In the genomic region with DNA sequence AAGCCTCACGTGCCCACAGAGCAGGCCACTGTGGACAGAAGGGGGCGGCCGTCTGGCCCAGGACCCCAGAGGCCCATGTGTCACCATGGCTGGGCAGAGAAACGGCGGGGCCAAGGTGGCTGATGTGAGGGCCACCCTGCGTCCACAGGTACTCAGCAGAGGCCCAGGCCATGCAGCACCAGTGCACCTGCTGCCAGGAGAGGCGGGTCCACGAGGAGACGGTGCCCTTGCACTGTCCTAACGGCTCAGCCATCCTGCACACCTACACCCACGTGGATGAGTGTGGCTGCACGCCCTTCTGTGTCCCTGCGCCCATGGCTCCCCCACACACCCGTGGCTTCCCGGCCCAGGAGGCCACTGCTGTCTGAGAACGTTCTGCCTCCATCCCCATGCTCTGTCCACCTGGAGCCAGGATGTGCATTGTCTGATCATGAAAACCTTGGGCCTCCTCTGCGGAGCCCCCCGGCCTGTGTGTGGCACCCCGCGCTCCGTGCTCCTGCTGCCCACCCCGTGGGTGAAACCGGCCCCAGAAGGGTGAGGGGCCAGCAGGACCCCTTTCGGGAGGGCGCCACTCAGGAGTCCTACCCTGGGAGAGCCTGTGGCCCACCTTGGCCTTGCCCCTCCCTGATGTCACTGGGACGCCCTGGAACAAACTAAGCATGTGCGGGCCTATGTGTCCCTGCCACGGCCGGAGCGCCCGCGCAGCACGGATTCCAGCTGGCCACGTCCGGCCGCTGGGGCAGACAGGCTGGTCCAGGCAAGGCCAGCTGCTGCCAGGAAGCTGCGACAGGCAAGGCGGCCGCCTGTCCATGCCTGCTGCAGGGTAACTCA, we compare ENCODE assay signal across 12 cellular contexts. TPM values are rescaled to one million over a fixed set of nuclear protein-coding genes. Genes with fewer than 3 reads are reported as not detected.
A peak's percentile ranks its signal among the peaks of the same experiment; 100 is the strongest.
DNase-seq lines count a peak whose midpoint lies in the region; ATAC-seq and TF ChIP-seq lines count a peak whose summit lies in the region.
"Had no signal": no experiment of that assay in that cellular context is flagged by ENCODE, and none has a peak within 500 bp of the region (broad histone marks: within the 10 kb centered on the region; RNA-seq: fewer than 3 reads in every experiment).

No MANE protein-coding gene starts in this region.

- H3K4me3 ChIP-seq in OCI-LY7 (ENCODE audit: low read depth, low read length, poor library complexity, severe bottlenecking) (no peak overlapping the region), skeletal muscle tissue (ENCODE audit: low read length in 3 of 3) (peak overlapping the region; percentile 80 to 87 (median 83)), adrenal gland (no peak overlapping the region)
- peak overlapping the region; percentile 68 for H3K4me3 ChIP-seq in effector memory CD4-positive, alpha-beta T cell (ENCODE audit: insufficient read depth, low read depth, low read length, poor library complexity, severe bottlenecking)

- CTCF ChIA-PET in OCI-LY7 (lab: Charles Lee; ENCODE audit: unreplicated experiment), result no interaction called here

- no peaks in the 10 kb centered on the region for H3K79me2 ChIP-seq in OCI-LY7 (ENCODE audit: insufficient read depth, low read depth, low read length)

- H3K9me3 ChIP-seq in OCI-LY7 (ENCODE audit: low read length), result peaks cover 8% of the 10 kb centered on the region; the same call in 1 of the 2 replicates
- H3K9me3 ChIP-seq in effector memory CD4-positive, alpha-beta T cell (ENCODE audit: control insufficient read depth, low read length), result no peaks in the 10 kb centered on the region
- no peaks in the 10 kb centered on the region for H3K9me3 ChIP-seq in skeletal muscle tissue (ENCODE audit: control insufficient read depth in 3 of 3, low read length in 3 of 3)
- H3K9me3 ChIP-seq in adrenal gland (replicated peaks in 1 of 3), result no peaks in the 10 kb centered on the region
- H3K9me3 ChIP-seq: neutrophil had no signal

- H2AFZ ChIP-seq in OCI-LY7 (ENCODE audit: low read length), result no peak overlapping the region

- ATAC-seq in HG03378 (IDR thresholded peaks at IDR 0.05; ENCODE audit: unreplicated experiment), result no peak

- intact Hi-C loops in OCI-LY7 (cut with micrococcal nuclease; ENCODE audit: unreplicated experiment), result no loop called here
- intact Hi-C loops in adrenal gland (cut with DNase I), result no loop called here

- H3K36me3 ChIP-seq in OCI-LY7 (ENCODE audit: insufficient read depth, low read length) (no peaks in the 10 kb centered on the region), skeletal muscle tissue (ENCODE audit: control insufficient read depth in 3 of 3, insufficient read depth in 3 of 3, low read length in 3 of 3) (no peaks in the 10 kb centered on the region), adrenal gland (replicated peaks in 1 of 2) (no peaks in the 10 kb centered on the region)
- H3K36me3 ChIP-seq in effector memory CD4-positive, alpha-beta T cell (ENCODE audit: control insufficient read depth, insufficient read depth, low read length), result no peaks in the 10 kb centered on the region
- H3K36me3 ChIP-seq: neutrophil had no signal

- no TSS peak for BruUV-seq in OCI-LY7 (replicated peaks; lab: Mats Ljungman, UMichigan)

- H3K27ac ChIP-seq in OCI-LY7 (ENCODE audit: low read depth, low read length, poor library complexity, severe bottlenecking), result no peak overlapping the region
- H3K27ac ChIP-seq in effector memory CD4-positive, alpha-beta T cell (ENCODE audit: insufficient read depth, low read length, poor library complexity, severe bottlenecking), result peak overlapping the region; percentile 66
- H3K27ac ChIP-seq in skeletal muscle tissue (ENCODE audit: low read depth, low read length), result peak overlapping the region; percentile 75
- no peak overlapping the region for H3K27ac ChIP-seq in adrenal gland

- H3K9ac ChIP-seq in skeletal muscle tissue (ENCODE audit: low read depth in 1 of 3, low read length in 3 of 3), result peak overlapping the region in 2 of 3 donors; percentile 83 to 91

- peaks cover 11% of the 10 kb centered on the region for H3K4me1 ChIP-seq in OCI-LY7 (ENCODE audit: insufficient read depth, low read length, poor library complexity, severe bottlenecking)
- H3K4me1 ChIP-seq in effector memory CD4-positive, alpha-beta T cell (ENCODE audit: control insufficient read depth, insufficient read depth, low read length, poor library complexity, severe bottlenecking), result peaks cover 14% of the 10 kb centered on the region
- peaks cover 14 to 20% (median 16%) of the 10 kb centered on the region in 3 donors for H3K4me1 ChIP-seq in skeletal muscle tissue (ENCODE audit: control insufficient read depth in 3 of 3, insufficient read depth in 3 of 3, low read length in 3 of 3)
- H3K4me1 ChIP-seq in adrenal gland (replicated peaks in 1 of 2), result peaks cover 10 to 12% of the 10 kb centered on the region in 2 donors

- WGBS in adrenal gland, 4 donors, result 82 to 100% (median 86%) methylated on average over 4 to 39 of the region's 39 CpGs

- TF ChIP-seq POLR2A in adrenal gland (IDR thresholded peaks at IDR 0.05), result no peak

- peak overlapping the region; percentile 76 for H3K4me2 ChIP-seq in OCI-LY7 (ENCODE audit: low read length)

- POLR2A ChIA-PET in OCI-LY7 (lab: Charles Lee), result no interaction called here

- H4K20me1 ChIP-seq in OCI-LY7 (ENCODE audit: insufficient read depth, low read length), result no peaks in the 10 kb centered on the region

- TF ChIP-seq CTCF in OCI-LY7 (conservative IDR thresholded peaks at IDR 0.05; ENCODE audit: low read length) (no peak), adrenal gland (IDR thresholded peaks at IDR 0.05) (no peak)

- no peaks in the 10 kb centered on the region for H3K27me3 ChIP-seq in effector memory CD4-positive, alpha-beta T cell (replicated peaks; ENCODE audit: control insufficient read depth, insufficient read depth, low read length, poor library complexity, severe bottlenecking)
- H3K27me3 ChIP-seq in skeletal muscle tissue (ENCODE audit: control insufficient read depth in 3 of 3, insufficient read depth in 3 of 3, low read length in 3 of 3) (peaks cover 0 to 5% (median 4%) of the 10 kb centered on the region in 3 donors), adrenal gland (no peaks in the 10 kb centered on the region)
- H3K27me3 ChIP-seq: neutrophil had no signal

- no peaks in the 10 kb centered on the region for H3K9me2 ChIP-seq in OCI-LY7 (ENCODE audit: insufficient read depth, low read length)

- DNase-seq in DMS53 (lab: John Stamatoyannopoulos, UW) (peak; percentile 64), DMS53 treated with DMSO at 0.1 percent for 48 hours (lab: John Stamatoyannopoulos, UW; ENCODE audit: unreplicated experiment) (no peak), OCI-LY7 (ENCODE audit: low spot score) (no peak), adrenal gland (no peak), ureter (ENCODE audit: low spot score) (no peak)
- no peak for DNase-seq in effector memory CD4-positive, alpha-beta T cell
- DNase-seq: NCI-H748 treated with DMSO at 0.1 percent for 48 hours; stimulated activated CD4-positive, alpha-beta T cell treated with anti-CD3 and anti-CD28 coated beads, Interleukin-4, amount 100 ng/mL, for 24 hours had no signal

RNA-seq across cellular contexts. Expression of a gene that starts 38.6 kb away (rescaled TPM):
- total RNA-seq in OCI-LY7 (2014; rRNA removed; shearing (Covaris generic)), result under 0.01 TPM in 1 of 2 replicates, not detected in the other
- total RNA-seq in OCI-LY7 (2022) (0.02 TPM in 1 of 2 replicates, not detected in the other), skeletal muscle tissue (not detected), adrenal gland (under 1 TPM in 3 of 8 donors, not detected in 5; 0.70 to 0.95 (median 0.93) TPM), ureter (not detected)
- polyA plus RNA-seq in adrenal gland, result under 1 TPM in 1 of 3 donors, not detected in 2; under 0.01 TPM
- total RNA-seq: A172 had no signal

RNA-seq across cellular contexts. Expression of a gene that starts 48.0 kb away (rescaled TPM):
- 15.9 and 21.7 TPM in 2 replicates for total RNA-seq in OCI-LY7 (2014; rRNA removed; shearing (Covaris generic))
- total RNA-seq in OCI-LY7 (2022) (37.1 and 37.5 TPM in 2 replicates), skeletal muscle tissue (8.9 TPM), adrenal gland (10 to 100 TPM; 62.2 to 84.1 (median 72.0) TPM), ureter (122 TPM)
- polyA plus RNA-seq in adrenal gland, result 10 to 100 TPM; 21.7 to 35.2 (median 23.2) TPM

Comparison
In these comparisons a context has a peak if more than half of its experiments do, and no peak if none do; other contexts are left out.
1. H3K27ac ChIP-seq: peak in effector memory CD4-positive, alpha-beta T cell (single experiment) and skeletal muscle tissue (single experiment); none in OCI-LY7 (single experiment) and adrenal gland (0 of 5).
2. H3K4me3 ChIP-seq: peak in effector memory CD4-positive, alpha-beta T cell (single experiment) and skeletal muscle tissue (3 of 3); none in OCI-LY7 (single experiment) and adrenal gland (0 of 4).